1 cellular context compared by ENCODE assay signal in genomic region chr3:28348637-28349396, GRCh38.
A peak's percentile ranks its signal among the peaks of the same experiment; 100 is the strongest.
TF ChIP-seq lines count a peak whose summit lies in the region.

TSS of gene AZI2 (minus strand) at chr3:28348824. CDS start at chr3:28340617, 8,207 bp downstream.
TSS of gene ZCWPW2 (plus strand) at chr3:28348721. CDS start at chr3:28413069, 64,348 bp downstream.

TF ChIP-seq in HepG2, 621 proteins besides CTCF, POLR2A, EP300 and RAD21 (continued from another document and continues in another):
- TF ChIP-seq ZBTB37 (CRISPR knock-in tag; IDR thresholded peaks at IDR 0.05) (peak; percentile 68; the same call in 1 of the 2 replicates), BRCA1 (CRISPR knock-in tag; IDR thresholded peaks at IDR 0.05) (no peak), HCFC1 (IDR thresholded peaks at IDR 0.05; ENCODE audit: low read depth, low read length) (peak; percentile 85), ZNF614 (CRISPR knock-in tag; IDR thresholded peaks at IDR 0.05; ENCODE audit: borderline replicate concordance) (no peak; the same call in 1 of the 2 replicates), RBM22 (optimal IDR thresholded peaks at IDR 0.05; ENCODE audit: low read length) (no peak), HDAC2 (CRISPR knock-in tag; IDR thresholded peaks at IDR 0.05) (peak; percentile 83; the same call in 1 of the 2 replicates), ZBTB4 (CRISPR knock-in tag; IDR thresholded peaks at IDR 0.05; ENCODE audit: borderline replicate concordance) (peak; percentile 93; the same call in 1 of the 2 replicates), CREB1 (IDR thresholded peaks at IDR 0.05) (no peak), CREB1 (CRISPR knock-in tag; IDR thresholded peaks at IDR 0.05) (peak; percentile 58; the same call in 1 of the 2 replicates), ESRRA (CRISPR knock-in tag; IDR thresholded peaks at IDR 0.05; ENCODE audit: low read depth) (no peak), ZMAT3 (CRISPR knock-in tag; conservative IDR thresholded peaks at IDR 0.05) (peak; percentile 86), FLYWCH1 (CRISPR knock-in tag; IDR thresholded peaks at IDR 0.05) (no peak), ZNF777 (CRISPR knock-in tag; IDR thresholded peaks at IDR 0.05) (peak; percentile 93), MEIS1 (CRISPR knock-in tag; IDR thresholded peaks at IDR 0.05; ENCODE audit: borderline replicate concordance) (peak; percentile 85; the same call in 1 of the 2 replicates), ZNF552 (CRISPR knock-in tag; IDR thresholded peaks at IDR 0.05; ENCODE audit: borderline replicate concordance) (peak; percentile 83), ZNF136 (CRISPR knock-in tag; IDR thresholded peaks at IDR 0.05; ENCODE audit: low read depth) (peak; percentile 72), ZNF260 (CRISPR knock-in tag; IDR thresholded peaks at IDR 0.05; ENCODE audit: borderline replicate concordance, low read depth) (0 out of 2 replicates have a peak, but pooled peaks have one; percentile 47), CCAR2 (optimal IDR thresholded peaks at IDR 0.05; ENCODE audit: low read depth, low read length) (no peak), E2F5 (CRISPR knock-in tag; conservative IDR thresholded peaks at IDR 0.05) (no peak), ZSCAN5A (CRISPR knock-in tag; IDR thresholded peaks at IDR 0.05; ENCODE audit: borderline replicate concordance) (no peak; the same call in 1 of the 2 replicates), JUND (CRISPR knock-in tag; IDR thresholded peaks at IDR 0.05) (no peak), ZNF501 (CRISPR knock-in tag; IDR thresholded peaks at IDR 0.05) (peak; percentile 96), ZNF878 (CRISPR knock-in tag; IDR thresholded peaks at IDR 0.05) (peak; percentile 83; the same call in 1 of the 2 replicates), CHD4 (IDR thresholded peaks at IDR 0.05; ENCODE audit: borderline replicate concordance, low read length) (no peak), ZNF674 (CRISPR knock-in tag; IDR thresholded peaks at IDR 0.05; ENCODE audit: low read depth) (peak; percentile 49; the same call in 1 of the 2 replicates), ZNF274 (CRISPR knock-in tag; IDR thresholded peaks at IDR 0.05) (peak; percentile 53; the same call in 1 of the 2 replicates), TBX3 (IDR thresholded peaks at IDR 0.05; ENCODE audit: borderline replicate concordance) (peak; percentile 45; the same call in 1 of the 2 replicates), SOX6 (IDR thresholded peaks at IDR 0.05) (no peak), SOX6 (CRISPR knock-in tag; IDR thresholded peaks at IDR 0.05) (peak; percentile 79), PCBP1 (IDR thresholded peaks at IDR 0.05; ENCODE audit: borderline replicate concordance, low read depth, low read length) (peak; percentile 75; the same call in 1 of the 2 replicates), ZNF430 (CRISPR knock-in tag; IDR thresholded peaks at IDR 0.05) (peak; percentile 32; the same call in 1 of the 2 replicates), SP5 (CRISPR knock-in tag; IDR thresholded peaks at IDR 0.05; ENCODE audit: borderline replicate concordance, low read depth) (peak; percentile 83), PBX2 (CRISPR knock-in tag; IDR thresholded peaks at IDR 0.05) (no peak), FOSL2 (CRISPR knock-in tag; IDR thresholded peaks at IDR 0.05) (no peak; the same call in 1 of the 2 replicates), TAF15 (IDR thresholded peaks at IDR 0.05; ENCODE audit: low read depth, low read length, poor library complexity, severe bottlenecking) (no peak), ZNF556 (CRISPR knock-in tag; IDR thresholded peaks at IDR 0.05; ENCODE audit: borderline replicate concordance) (peak; percentile 75), TAF1 (CRISPR knock-in tag; IDR thresholded peaks at IDR 0.05) (peak; percentile 86), ZFP37 (CRISPR knock-in tag; IDR thresholded peaks at IDR 0.05; ENCODE audit: borderline replicate concordance) (peak; percentile 22; the same call in 1 of the 2 replicates), CHD2 (IDR thresholded peaks at IDR 0.05; ENCODE audit: low read depth, low read length) (peak; percentile 72), ZNF142 (CRISPR knock-in tag; IDR thresholded peaks at IDR 0.05) (peak; percentile 41; the same call in 1 of the 2 replicates), PAWR (CRISPR knock-in tag; IDR thresholded peaks at IDR 0.05; ENCODE audit: borderline replicate concordance) (peak; percentile 40; the same call in 1 of the 2 replicates), ZNF446 (CRISPR knock-in tag; IDR thresholded peaks at IDR 0.05) (0 out of 2 replicates have a peak, but pooled peaks have one; percentile 18), PATZ1 (CRISPR knock-in tag; IDR thresholded peaks at IDR 0.05) (peak; percentile 59; the same call in 1 of the 2 replicates), CCDC6 (CRISPR knock-in tag; IDR thresholded peaks at IDR 0.05) (peak; percentile 63; the same call in 1 of the 2 replicates), SATB2 (CRISPR knock-in tag; IDR thresholded peaks at IDR 0.05) (0 out of 2 replicates have a peak, but pooled peaks have one; percentile 60), BRF2 (CRISPR knock-in tag; IDR thresholded peaks at IDR 0.05) (peak; percentile 18; the same call in 1 of the 2 replicates), ZNF292 (CRISPR knock-in tag; IDR thresholded peaks at IDR 0.05; ENCODE audit: borderline replicate concordance, low read depth) (peak; percentile 45; the same call in 1 of the 2 replicates), ASH2L (IDR thresholded peaks at IDR 0.05; ENCODE audit: insufficient read length, low read depth, low read length) (peak; percentile 97), NR2F2 (IDR thresholded peaks at IDR 0.05; ENCODE audit: borderline replicate concordance, low read depth) (peak; percentile 58; the same call in 1 of the 2 replicates), KDM4B (CRISPR knock-in tag; IDR thresholded peaks at IDR 0.05) (peak; percentile 75; the same call in 1 of the 2 replicates)
